In genomic region chr7:88759216-88759955, GRCh38 we compare ENCODE assay signal across 8 cellular contexts. TPM values are rescaled to one million over a fixed set of nuclear protein-coding genes. Genes with fewer than 3 reads are reported as not detected.
A peak's percentile ranks its signal among the peaks of the same experiment; 100 is the strongest.
DNase-seq lines count a peak whose midpoint lies in the region; ATAC-seq lines count a peak whose summit lies in the region.

TSS of gene ZNF804B (plus strand) at chr7:88759700. CDS start at chr7:88759977, 277 bp downstream.

- no peak within 1 kb of the TSS for H3K4me3 Mint-ChIP-seq in activated CD8-positive, alpha-beta T cell treated with anti-CD3 and anti-CD28 coated beads, Interleukin-2, amount 10 ng/mL, durations not matched to agents 7 days and 5 days
- H3K4me3 Mint-ChIP-seq in stimulated activated effector memory CD8-positive, alpha-beta T cell treated with anti-CD3 and anti-CD28 coated beads, Interleukin-12 subunit alpha, Interleukin-12 subunit beta, amount 100 ng/mL, for 72 hours = no peak within 1 kb of the TSS

- peaks cover 4% of the 10 kb centered on the region for H3K9me3 ChIP-seq in iPS-18c (ENCODE audit: control insufficient read depth, insufficient read depth, low read length)

- no peak within 1 kb of the TSS for H3K27ac Mint-ChIP-seq in activated CD8-positive, alpha-beta T cell treated with anti-CD3 and anti-CD28 coated beads, Interleukin-2, amount 10 ng/mL, durations not matched to agents 7 days and 5 days
- no peak within 1 kb of the TSS for H3K27ac Mint-ChIP-seq in stimulated activated effector memory CD8-positive, alpha-beta T cell treated with anti-CD3 and anti-CD28 coated beads, Interleukin-12 subunit alpha, Interleukin-12 subunit beta, amount 100 ng/mL, for 72 hours

- no peak for DNase-seq in activated CD8-positive, alpha-beta T cell treated with anti-CD3 and anti-CD28 coated beads, Interleukin-2, amount 10 ng/mL, durations not matched to agents 7 days and 5 days
- DNase-seq in stimulated activated effector memory CD8-positive, alpha-beta T cell treated with anti-CD3 and anti-CD28 coated beads, Interleukin-12 subunit alpha, Interleukin-12 subunit beta, amount 100 ng/mL, for 72 hours (ENCODE audit: low spot score in 2 of 2) = no peak
- DNase-seq in GDM1 (lab: John Stamatoyannopoulos, UW) = no peak
- no peak for DNase-seq in NOMO-1 (lab: John Stamatoyannopoulos, UW; ENCODE audit: unreplicated experiment in 2 of 2)
- DNase-seq in mucosa of gallbladder (ENCODE audit: low spot score) = no peak

- H3K27me3 Mint-ChIP-seq in activated CD8-positive, alpha-beta T cell treated with anti-CD3 and anti-CD28 coated beads, Interleukin-2, amount 10 ng/mL, durations not matched to agents 7 days and 5 days (ENCODE audit: low read depth) = peaks cover 38% of the 10 kb centered on the region

- H3K4me1 Mint-ChIP-seq in activated CD8-positive, alpha-beta T cell treated with anti-CD3 and anti-CD28 coated beads, Interleukin-2, amount 10 ng/mL, durations not matched to agents 7 days and 5 days (ENCODE audit: low read depth) = peaks cover 3% of the 10 kb centered on the region
- H3K4me1 Mint-ChIP-seq in stimulated activated effector memory CD8-positive, alpha-beta T cell treated with anti-CD3 and anti-CD28 coated beads, Interleukin-12 subunit alpha, Interleukin-12 subunit beta, amount 100 ng/mL, for 72 hours = no peaks in the 10 kb centered on the region

- peak; percentile 46 for ATAC-seq in HG02852 (IDR thresholded peaks at IDR 0.05; ENCODE audit: unreplicated experiment)
- peak; percentile 57 for ATAC-seq in activated CD8-positive, alpha-beta T cell treated with anti-CD3 and anti-CD28 coated beads, Interleukin-2, amount 10 ng/mL, durations not matched to agents 7 days and 5 days
- ATAC-seq in stimulated activated effector memory CD8-positive, alpha-beta T cell treated with anti-CD3 and anti-CD28 coated beads, Interleukin-12 subunit alpha, Interleukin-12 subunit beta, amount 100 ng/mL, for 72 hours = peak; percentile 52
- no peak for ATAC-seq in HG03196 (IDR thresholded peaks at IDR 0.05; ENCODE audit: unreplicated experiment)

- POLR2A ChIA-PET in activated CD8-positive, alpha-beta T cell treated with anti-CD3 and anti-CD28 coated beads, Interleukin-2, amount 10 ng/mL, durations not matched to agents 7 days and 5 days (lab: Charles Lee) = no interaction called here

- no peaks in the 10 kb centered on the region for H3K36me3 Mint-ChIP-seq in activated CD8-positive, alpha-beta T cell treated with anti-CD3 and anti-CD28 coated beads, Interleukin-2, amount 10 ng/mL, durations not matched to agents 7 days and 5 days (ENCODE audit: low read depth)
- H3K36me3 Mint-ChIP-seq in stimulated activated effector memory CD8-positive, alpha-beta T cell treated with anti-CD3 and anti-CD28 coated beads, Interleukin-12 subunit alpha, Interleukin-12 subunit beta, amount 100 ng/mL, for 72 hours = no peaks in the 10 kb centered on the region

- H3K9me3 Mint-ChIP-seq in activated CD8-positive, alpha-beta T cell treated with anti-CD3 and anti-CD28 coated beads, Interleukin-2, amount 10 ng/mL, durations not matched to agents 7 days and 5 days (ENCODE audit: insufficient read depth) = no peaks in the 10 kb centered on the region
- no peaks in the 10 kb centered on the region for H3K9me3 Mint-ChIP-seq in stimulated activated effector memory CD8-positive, alpha-beta T cell treated with anti-CD3 and anti-CD28 coated beads, Interleukin-12 subunit alpha, Interleukin-12 subunit beta, amount 100 ng/mL, for 72 hours

- peak within 1 kb of the TSS; percentile 58 for H3K4me3 ChIP-seq in iPS-18c (ENCODE audit: insufficient read depth, low read depth, low read length)

- CTCF ChIA-PET in activated CD8-positive, alpha-beta T cell treated with anti-CD3 and anti-CD28 coated beads, Interleukin-2, amount 10 ng/mL, durations not matched to agents 7 days and 5 days (lab: Charles Lee) = no interaction called here

RNA-seq across cellular contexts. Expression of gene ZNF804B, which starts in this region (rescaled TPM):
- total RNA-seq in activated CD8-positive, alpha-beta T cell treated with anti-CD3 and anti-CD28 coated beads, Interleukin-2, amount 10 ng/mL, durations not matched to agents 7 days and 5 days = not detected
- not detected for total RNA-seq in mucosa of gallbladder

Comparison
In these comparisons a context has a peak if more than half of its experiments do, and no peak if none do; other contexts are left out.
1. Peak in ATAC-seq in activated CD8-positive, alpha-beta T cell treated with anti-CD3 and anti-CD28 coated beads, Interleukin-2, amount 10 ng/mL, durations not matched to agents 7 days and 5 days; RNA of the gene not detected or under 1 TPM.